In the genomic region with DNA sequence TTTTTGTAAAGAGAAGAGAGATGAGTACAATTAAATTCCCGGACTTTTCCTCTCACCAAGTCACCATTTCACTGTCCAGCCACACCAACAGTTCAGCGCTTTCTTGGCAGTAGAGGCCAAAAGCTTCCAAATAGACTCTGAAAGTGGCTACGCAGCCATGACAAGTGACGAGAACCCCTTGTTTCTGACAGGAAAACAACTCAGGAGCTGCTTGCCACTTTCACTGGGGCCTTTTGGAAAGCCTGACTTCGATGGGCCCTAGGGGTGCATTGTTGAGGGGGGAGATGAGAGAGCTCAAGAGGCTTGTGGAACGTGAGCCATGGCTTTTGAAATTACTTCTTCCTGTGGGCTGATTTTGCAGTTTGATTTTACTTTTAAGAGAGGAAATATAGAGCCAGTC, we compare ENCODE assay signal across 1 cellular context.
TF ChIP-seq lines count a peak whose summit lies in the region.

No MANE protein-coding gene starts in this region.

TF ChIP-seq in GM23338, 12 proteins besides CTCF, POLR2A, EP300 and RAD21 (continued from another document):
- TF ChIP-seq, protein P1, sequence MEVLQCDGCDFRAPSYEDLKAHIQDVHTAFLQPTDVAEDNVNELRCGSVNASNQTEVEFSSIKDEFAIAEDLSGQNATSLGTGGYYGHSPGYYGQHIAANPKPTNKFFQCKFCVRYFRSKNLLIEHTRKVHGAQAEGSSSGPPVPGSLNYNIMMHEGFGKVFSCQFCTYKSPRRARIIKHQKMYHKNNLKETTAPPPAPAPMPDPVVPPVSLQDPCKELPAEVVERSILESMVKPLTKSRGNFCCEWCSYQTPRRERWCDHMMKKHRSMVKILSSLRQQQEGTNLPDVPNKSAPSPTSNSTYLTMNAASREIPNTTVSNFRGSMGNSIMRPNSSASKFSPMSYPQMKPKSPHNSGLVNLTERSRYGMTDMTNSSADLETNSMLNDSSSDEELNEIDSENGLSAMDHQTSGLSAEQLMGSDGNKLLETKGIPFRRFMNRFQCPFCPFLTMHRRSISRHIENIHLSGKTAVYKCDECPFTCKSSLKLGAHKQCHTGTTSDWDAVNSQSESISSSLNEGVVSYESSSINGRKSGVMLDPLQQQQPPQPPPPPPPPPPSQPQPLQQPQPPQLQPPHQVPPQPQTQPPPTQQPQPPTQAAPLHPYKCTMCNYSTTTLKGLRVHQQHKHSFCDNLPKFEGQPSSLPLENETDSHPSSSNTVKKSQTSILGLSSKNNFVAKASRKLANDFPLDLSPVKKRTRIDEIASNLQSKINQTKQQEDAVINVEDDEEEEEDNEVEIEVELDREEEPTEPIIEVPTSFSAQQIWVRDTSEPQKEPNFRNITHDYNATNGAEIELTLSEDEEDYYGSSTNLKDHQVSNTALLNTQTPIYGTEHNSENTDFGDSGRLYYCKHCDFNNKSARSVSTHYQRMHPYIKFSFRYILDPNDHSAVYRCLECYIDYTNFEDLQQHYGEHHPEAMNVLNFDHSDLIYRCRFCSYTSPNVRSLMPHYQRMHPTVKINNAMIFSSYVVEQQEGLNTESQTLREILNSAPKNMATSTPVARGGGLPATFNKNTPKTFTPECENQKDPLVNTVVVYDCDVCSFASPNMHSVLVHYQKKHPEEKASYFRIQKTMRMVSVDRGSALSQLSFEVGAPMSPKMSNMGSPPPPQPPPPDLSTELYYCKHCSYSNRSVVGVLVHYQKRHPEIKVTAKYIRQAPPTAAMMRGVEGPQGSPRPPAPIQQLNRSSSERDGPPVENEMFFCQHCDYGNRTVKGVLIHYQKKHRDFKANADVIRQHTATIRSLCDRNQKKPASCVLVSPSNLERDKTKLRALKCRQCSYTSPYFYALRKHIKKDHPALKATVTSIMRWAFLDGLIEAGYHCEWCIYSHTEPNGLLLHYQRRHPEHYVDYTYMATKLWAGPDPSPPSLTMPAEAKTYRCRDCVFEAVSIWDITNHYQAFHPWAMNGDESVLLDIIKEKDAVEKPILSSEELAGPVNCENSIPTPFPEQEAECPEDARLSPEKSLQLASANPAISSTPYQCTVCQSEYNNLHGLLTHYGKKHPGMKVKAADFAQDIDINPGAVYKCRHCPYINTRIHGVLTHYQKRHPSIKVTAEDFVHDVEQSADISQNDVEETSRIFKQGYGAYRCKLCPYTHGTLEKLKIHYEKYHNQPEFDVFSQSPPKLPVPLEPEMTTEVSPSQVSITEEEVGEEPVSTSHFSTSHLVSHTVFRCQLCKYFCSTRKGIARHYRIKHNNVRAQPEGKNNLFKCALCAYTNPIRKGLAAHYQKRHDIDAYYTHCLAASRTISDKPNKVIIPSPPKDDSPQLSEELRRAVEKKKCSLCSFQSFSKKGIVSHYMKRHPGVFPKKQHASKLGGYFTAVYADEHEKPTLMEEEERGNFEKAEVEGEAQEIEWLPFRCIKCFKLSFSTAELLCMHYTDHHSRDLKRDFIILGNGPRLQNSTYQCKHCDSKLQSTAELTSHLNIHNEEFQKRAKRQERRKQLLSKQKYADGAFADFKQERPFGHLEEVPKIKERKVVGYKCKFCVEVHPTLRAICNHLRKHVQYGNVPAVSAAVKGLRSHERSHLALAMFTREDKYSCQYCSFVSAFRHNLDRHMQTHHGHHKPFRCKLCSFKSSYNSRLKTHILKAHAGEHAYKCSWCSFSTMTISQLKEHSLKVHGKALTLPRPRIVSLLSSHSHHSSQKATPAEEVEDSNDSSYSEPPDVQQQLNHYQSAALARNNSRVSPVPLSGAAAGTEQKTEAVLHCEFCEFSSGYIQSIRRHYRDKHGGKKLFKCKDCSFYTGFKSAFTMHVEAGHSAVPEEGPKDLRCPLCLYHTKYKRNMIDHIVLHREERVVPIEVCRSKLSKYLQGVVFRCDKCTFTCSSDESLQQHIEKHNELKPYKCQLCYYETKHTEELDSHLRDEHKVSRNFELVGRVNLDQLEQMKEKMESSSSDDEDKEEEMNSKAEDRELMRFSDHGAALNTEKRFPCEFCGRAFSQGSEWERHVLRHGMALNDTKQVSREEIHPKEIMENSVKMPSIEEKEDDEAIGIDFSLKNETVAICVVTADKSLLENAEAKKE (CRISPR knock-in tag; IDR thresholded peaks at IDR 0.05), result no peak
- TF ChIP-seq, protein P2, sequence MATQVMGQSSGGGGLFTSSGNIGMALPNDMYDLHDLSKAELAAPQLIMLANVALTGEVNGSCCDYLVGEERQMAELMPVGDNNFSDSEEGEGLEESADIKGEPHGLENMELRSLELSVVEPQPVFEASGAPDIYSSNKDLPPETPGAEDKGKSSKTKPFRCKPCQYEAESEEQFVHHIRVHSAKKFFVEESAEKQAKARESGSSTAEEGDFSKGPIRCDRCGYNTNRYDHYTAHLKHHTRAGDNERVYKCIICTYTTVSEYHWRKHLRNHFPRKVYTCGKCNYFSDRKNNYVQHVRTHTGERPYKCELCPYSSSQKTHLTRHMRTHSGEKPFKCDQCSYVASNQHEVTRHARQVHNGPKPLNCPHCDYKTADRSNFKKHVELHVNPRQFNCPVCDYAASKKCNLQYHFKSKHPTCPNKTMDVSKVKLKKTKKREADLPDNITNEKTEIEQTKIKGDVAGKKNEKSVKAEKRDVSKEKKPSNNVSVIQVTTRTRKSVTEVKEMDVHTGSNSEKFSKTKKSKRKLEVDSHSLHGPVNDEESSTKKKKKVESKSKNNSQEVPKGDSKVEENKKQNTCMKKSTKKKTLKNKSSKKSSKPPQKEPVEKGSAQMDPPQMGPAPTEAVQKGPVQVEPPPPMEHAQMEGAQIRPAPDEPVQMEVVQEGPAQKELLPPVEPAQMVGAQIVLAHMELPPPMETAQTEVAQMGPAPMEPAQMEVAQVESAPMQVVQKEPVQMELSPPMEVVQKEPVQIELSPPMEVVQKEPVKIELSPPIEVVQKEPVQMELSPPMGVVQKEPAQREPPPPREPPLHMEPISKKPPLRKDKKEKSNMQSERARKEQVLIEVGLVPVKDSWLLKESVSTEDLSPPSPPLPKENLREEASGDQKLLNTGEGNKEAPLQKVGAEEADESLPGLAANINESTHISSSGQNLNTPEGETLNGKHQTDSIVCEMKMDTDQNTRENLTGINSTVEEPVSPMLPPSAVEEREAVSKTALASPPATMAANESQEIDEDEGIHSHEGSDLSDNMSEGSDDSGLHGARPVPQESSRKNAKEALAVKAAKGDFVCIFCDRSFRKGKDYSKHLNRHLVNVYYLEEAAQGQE (IDR thresholded peaks at IDR 0.05; ENCODE audit: unreplicated experiment), result no peak
- TF ChIP-seq NANOG (IDR thresholded peaks at IDR 0.05; ENCODE audit: borderline replicate concordance), result no peak
- TF ChIP-seq STAT1 (IDR thresholded peaks at IDR 0.05; ENCODE audit: unreplicated experiment), result no peak
- no peak for TF ChIP-seq POLR2AphosphoS5 (IDR thresholded peaks at IDR 0.05; ENCODE audit: low read depth)
